8 cellular contexts compared by ENCODE assay signal in genomic region chr17:76500745-76501017, GRCh38.
DNase-seq lines count a peak whose midpoint lies in the region; ATAC-seq and TF ChIP-seq lines count a peak whose summit lies in the region.

No MANE protein-coding gene starts in this region.

- H3K27ac ChIP-seq in MM.1S (ENCODE audit: low read length), result peak overlapping the region; percentile 44; the same call in 1 of the 2 replicates
- H3K27ac ChIP-seq in neutrophil, result peak overlapping the region; percentile 90

- H3F3A ChIP-seq in MM.1S (ENCODE audit: insufficient read depth, low read length), result no peaks in the 10 kb centered on the region

- no peaks in the 10 kb centered on the region for H4K20me1 ChIP-seq in MM.1S (ENCODE audit: insufficient read depth, low read length)

- peaks cover 35% of the 10 kb centered on the region for H3K4me1 ChIP-seq in MM.1S (ENCODE audit: low read length)
- no peaks in the 10 kb centered on the region for H3K4me1 ChIP-seq in endocrine pancreas (ENCODE audit: control insufficient read depth, insufficient read depth, low read length)
- H3K4me1 ChIP-seq in neutrophil (ENCODE audit: control insufficient read depth in 1 of 2, insufficient read depth in 1 of 2, low read depth in 1 of 2, low read length in 1 of 2), result peaks cover 49 to 58% of the 10 kb centered on the region in 2 experiments

- H3K79me2 ChIP-seq in MM.1S (ENCODE audit: low read length), result peaks cover 53% of the 10 kb centered on the region

- H3K36me3 ChIP-seq in MM.1S (replicated peaks; ENCODE audit: insufficient read depth, low read length) (no peaks in the 10 kb centered on the region), endocrine pancreas (ENCODE audit: control insufficient read depth, insufficient read depth, low read length) (no peaks in the 10 kb centered on the region), neutrophil (no peaks in the 10 kb centered on the region)

- peak overlapping the region; percentile 48 for H2AFZ ChIP-seq in MM.1S (ENCODE audit: low read length)

- H3K27me3 ChIP-seq in MM.1S (replicated peaks; ENCODE audit: insufficient read depth, low read length) (no peaks in the 10 kb centered on the region), endocrine pancreas (ENCODE audit: control insufficient read depth, insufficient read depth, low read length) (no peaks in the 10 kb centered on the region), neutrophil (no peaks in the 10 kb centered on the region)

- peak overlapping the region; percentile 81 for H3K4me2 ChIP-seq in MM.1S (ENCODE audit: low read depth, low read length)

- TF ChIP-seq CTCF in GM12875 (IDR thresholded peaks at IDR 0.05; ENCODE audit: borderline replicate concordance, insufficient read depth, low read depth, low read length) (no peak), MM.1S (IDR thresholded peaks at IDR 0.05; ENCODE audit: low read length) (no peak), neutrophil (IDR thresholded peaks at IDR 0.05) (no peak)

- H3K4me3 ChIP-seq in GM12875 (ENCODE audit: low read depth, low read length), result peak overlapping the region; percentile 82
- peak overlapping the region; percentile 82 for H3K4me3 ChIP-seq in MM.1S (ENCODE audit: low read length)
- H3K4me3 ChIP-seq in endocrine pancreas (ENCODE audit: control insufficient read depth, insufficient read depth, low read length), result no peak overlapping the region
- H3K4me3 ChIP-seq in neutrophil (ENCODE audit: low read depth in 1 of 2, low read length in 1 of 2), result peak overlapping the region; percentile 86 to 91

- peak overlapping the region; percentile 92 for H3K9ac ChIP-seq in MM.1S (ENCODE audit: low read length)
- H3K9ac ChIP-seq in endocrine pancreas (ENCODE audit: control insufficient read depth, insufficient read depth, low read length), result peak overlapping the region; percentile 78

- H3K9me3 ChIP-seq in MM.1S (replicated peaks; ENCODE audit: insufficient read depth, low read length) (no peaks in the 10 kb centered on the region), endocrine pancreas (ENCODE audit: control insufficient read depth, low read length) (no peaks in the 10 kb centered on the region), neutrophil (no peaks in the 10 kb centered on the region)

- ATAC-seq in GM18502 (IDR thresholded peaks at IDR 0.05; ENCODE audit: poor library complexity, unreplicated experiment), result no peak
- ATAC-seq in GM21786 (IDR thresholded peaks at IDR 0.05; ENCODE audit: unreplicated experiment), result no peak

- no peaks in the 10 kb centered on the region for H3K9me2 ChIP-seq in MM.1S (replicated peaks; ENCODE audit: insufficient read depth, low read length)

- DNase-seq in MM.1S, result no peak
- DNase-seq in kidney tubule cell (ENCODE audit: low spot score), result no peak
- no peak for DNase-seq in NCI-H226
